ENCODE assay signal across 9 cellular contexts in the genomic region with DNA sequence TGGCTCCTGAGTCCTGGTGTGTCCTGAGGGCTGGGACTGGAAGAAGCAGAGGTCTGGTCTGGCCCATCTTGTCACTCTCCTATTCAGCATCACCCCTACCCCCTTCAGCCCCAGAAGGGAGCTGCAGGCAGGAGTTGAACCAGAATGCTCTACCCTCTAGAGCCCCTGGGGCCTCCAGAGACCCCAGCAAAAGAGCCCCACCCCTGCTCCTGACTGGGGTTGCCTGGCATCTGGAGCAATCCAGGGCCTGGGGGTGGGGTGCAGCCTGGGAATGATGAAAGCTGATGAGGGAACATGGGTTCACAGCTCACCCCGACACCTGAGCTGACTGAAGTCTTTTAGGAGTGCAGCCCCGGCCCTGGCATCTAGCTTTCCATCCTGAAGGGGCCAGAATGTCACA. TPM values are rescaled to one million over a fixed set of nuclear protein-coding genes. Genes with fewer than 3 reads are reported as not detected.
DNase-seq lines count a peak whose midpoint lies in the region; ATAC-seq and TF ChIP-seq lines count a peak whose summit lies in the region.
"Had no signal": no experiment of that assay in that cellular context is flagged by ENCODE, and none has a peak within 500 bp of the region (broad histone marks: within the 10 kb centered on the region; RNA-seq: fewer than 3 reads in every experiment).

No MANE protein-coding gene starts in this region.

- 76 to 86% methylated on average over 2 of the region's 2 CpGs for WGBS in testis, 2 donors

- no peaks in the 10 kb centered on the region for H3K27me3 Mint-ChIP-seq in activated naive CD4-positive, alpha-beta T cell treated with anti-CD3 and anti-CD28 coated beads, Interleukin-2, amount 10 ng/mL, durations not matched to agents 7 days and 5 days
- H3K27me3 Mint-ChIP-seq in T-helper 2 cell treated with Interferon-gamma antibody and Interleukin-4, amounts not matched to agents 5 μg/mL and 100 μg/mL, for 36 hours (ENCODE audit: low read depth): no peaks in the 10 kb centered on the region

- no peaks in the 10 kb centered on the region for H3K36me3 ChIP-seq in iPS-15b (ENCODE audit: control insufficient read depth, insufficient read depth, low read length)
- no peaks in the 10 kb centered on the region for H3K36me3 ChIP-seq in testis (ENCODE audit: low read depth, missing control alignments)

- no peak for ATAC-seq in activated naive CD4-positive, alpha-beta T cell treated with anti-CD3 and anti-CD28 coated beads, Interleukin-2, amount 50 U/mL, for 72 hours
- no peak for ATAC-seq in HG03469 (IDR thresholded peaks at IDR 0.05; ENCODE audit: unreplicated experiment)
- no peak for ATAC-seq in GM19328 (IDR thresholded peaks at IDR 0.05; ENCODE audit: unreplicated experiment)

- peak overlapping the region; percentile 18 for H3K9ac ChIP-seq in iPS-15b (ENCODE audit: low read depth, low read length)

- H3K27ac Mint-ChIP-seq in activated naive CD4-positive, alpha-beta T cell treated with anti-CD3 and anti-CD28 coated beads, Interleukin-2, amount 10 ng/mL, durations not matched to agents 7 days and 5 days: peak overlapping the region; percentile 85
- peak overlapping the region in 1 of 2 donors; percentile 65 for H3K27ac Mint-ChIP-seq in activated naive CD4-positive, alpha-beta T cell treated with anti-CD3 and anti-CD28 coated beads, Interleukin-2, amount 50 U/mL, for 72 hours
- peak overlapping the region; percentile 79 for H3K27ac Mint-ChIP-seq in T-helper 2 cell treated with Interferon-gamma antibody and Interleukin-4, amounts not matched to agents 5 μg/mL and 100 μg/mL, for 36 hours
- H3K27ac Mint-ChIP-seq: endodermal cell had no signal

- DNase-seq in activated naive CD4-positive, alpha-beta T cell treated with anti-CD3 and anti-CD28 coated beads, Interleukin-2, amount 10 ng/mL, durations not matched to agents 7 days and 5 days: no peak
- no peak for DNase-seq in activated naive CD4-positive, alpha-beta T cell treated with anti-CD3 and anti-CD28 coated beads, Interleukin-2, amount 50 U/mL, for 72 hours (ENCODE audit: low spot score in 2 of 2)
- DNase-seq in T-helper 2 cell treated with Interferon-gamma antibody and Interleukin-4, amounts not matched to agents 5 μg/mL and 100 μg/mL, for 36 hours (ENCODE audit: low spot score): no peak
- DNase-seq in testis: no peak
- no peak for DNase-seq in stimulated activated naive CD4-positive, alpha-beta T cell treated with Interleukin-2 at 50 U/mL for 16 hours (lab: John Stamatoyannopoulos, UW)

- no peaks in the 10 kb centered on the region for H3K9me3 ChIP-seq in iPS-15b (ENCODE audit: control insufficient read depth, insufficient read depth, low read length)
- no peaks in the 10 kb centered on the region for H3K9me3 ChIP-seq in testis

- no peaks in the 10 kb centered on the region for H3K27me3 ChIP-seq in iPS-15b (ENCODE audit: control insufficient read depth, insufficient read depth, low read length)
- H3K27me3 ChIP-seq in testis: no peaks in the 10 kb centered on the region

- H3K4me1 Mint-ChIP-seq in activated naive CD4-positive, alpha-beta T cell treated with anti-CD3 and anti-CD28 coated beads, Interleukin-2, amount 10 ng/mL, durations not matched to agents 7 days and 5 days: peaks cover 49% of the 10 kb centered on the region
- peaks cover 41% of the 10 kb centered on the region for H3K4me1 Mint-ChIP-seq in T-helper 2 cell treated with Interferon-gamma antibody and Interleukin-4, amounts not matched to agents 5 μg/mL and 100 μg/mL, for 36 hours (ENCODE audit: low read depth)

- TF ChIP-seq POLR2A in testis (IDR thresholded peaks at IDR 0.05): no peak

- CTCF ChIA-PET in activated naive CD4-positive, alpha-beta T cell treated with anti-CD3 and anti-CD28 coated beads, Interleukin-2, amount 10 ng/mL, durations not matched to agents 7 days and 5 days (lab: Charles Lee): interaction anchor here (0.7 to 25.3 kb wide), 64 partner anchors 9 to 696 kb away, joined by 3 to 697 read pairs (median 5); a partner anchor contains a TSS

- H3K9me3 Mint-ChIP-seq in activated naive CD4-positive, alpha-beta T cell treated with anti-CD3 and anti-CD28 coated beads, Interleukin-2, amount 10 ng/mL, durations not matched to agents 7 days and 5 days: no peaks in the 10 kb centered on the region
- H3K9me3 Mint-ChIP-seq in activated naive CD4-positive, alpha-beta T cell treated with anti-CD3 and anti-CD28 coated beads, Interleukin-2, amount 50 U/mL, for 72 hours: no peaks in the 10 kb centered on the region
- H3K9me3 Mint-ChIP-seq in T-helper 2 cell treated with Interferon-gamma antibody and Interleukin-4, amounts not matched to agents 5 μg/mL and 100 μg/mL, for 36 hours: no peaks in the 10 kb centered on the region
- H3K9me3 Mint-ChIP-seq: endodermal cell had no signal

- H3K4me3 Mint-ChIP-seq in activated naive CD4-positive, alpha-beta T cell treated with anti-CD3 and anti-CD28 coated beads, Interleukin-2, amount 10 ng/mL, durations not matched to agents 7 days and 5 days: no peak overlapping the region
- peak overlapping the region; percentile 19 for H3K4me3 Mint-ChIP-seq in T-helper 2 cell treated with Interferon-gamma antibody and Interleukin-4, amounts not matched to agents 5 μg/mL and 100 μg/mL, for 36 hours
- H3K4me3 Mint-ChIP-seq: endodermal cell had no signal

- no peak overlapping the region for H3K4me3 ChIP-seq in iPS-15b (ENCODE audit: low read depth, low read length)
- H3K4me3 ChIP-seq in testis: no peak overlapping the region

- H3K27ac ChIP-seq in testis: peak overlapping the region; percentile 50 to 65

- H3K4me1 ChIP-seq in iPS-15b (ENCODE audit: control insufficient read depth, insufficient read depth, low read length) (peaks cover 3% of the 10 kb centered on the region), testis (peaks cover 24% of the 10 kb centered on the region)

- H3K36me3 Mint-ChIP-seq in activated naive CD4-positive, alpha-beta T cell treated with anti-CD3 and anti-CD28 coated beads, Interleukin-2, amount 10 ng/mL, durations not matched to agents 7 days and 5 days: peaks cover 2% of the 10 kb centered on the region
- H3K36me3 Mint-ChIP-seq in activated naive CD4-positive, alpha-beta T cell treated with anti-CD3 and anti-CD28 coated beads, Interleukin-2, amount 50 U/mL, for 72 hours: no peaks in the 10 kb centered on the region
- no peaks in the 10 kb centered on the region for H3K36me3 Mint-ChIP-seq in T-helper 2 cell treated with Interferon-gamma antibody and Interleukin-4, amounts not matched to agents 5 μg/mL and 100 μg/mL, for 36 hours (ENCODE audit: low read depth)

- no peak for TF ChIP-seq CTCF in testis (IDR thresholded peaks at IDR 0.05)

- intact Hi-C loops in testis (cut with DNase I; ENCODE audit: low total_unique reads): no loop called here

RNA-seq across cellular contexts. Expression of a gene that starts 12.2 kb away (rescaled TPM):
- total RNA-seq in activated naive CD4-positive, alpha-beta T cell treated with anti-CD3 and anti-CD28 coated beads, Interleukin-2, amount 50 U/mL, for 72 hours: 1 to 10 TPM; 1.3 to 2.4 TPM
- total RNA-seq in testis: 10 to 100 TPM in 1 of 2 donors, 1 to 10 TPM in 1; 7.0 to 16.0 TPM
- 5.8 TPM for polyA plus RNA-seq in testis (ENCODE audit: insufficient read depth, low read depth, low replicate concordance)
- total RNA-seq: endodermal cell had no signal

RNA-seq across cellular contexts. Expression of a gene that starts 31.6 kb away (rescaled TPM):
- total RNA-seq in activated naive CD4-positive, alpha-beta T cell treated with anti-CD3 and anti-CD28 coated beads, Interleukin-2, amount 50 U/mL, for 72 hours: 100 to 1,000 TPM; 129 to 139 TPM
- total RNA-seq in testis: 100 to 1,000 TPM; 227 to 316 TPM
- polyA plus RNA-seq in testis (ENCODE audit: insufficient read depth, low read depth, low replicate concordance): 157 TPM
